Comparison of ENCODE assay signal across 1 cellular context in genomic region chr12:80216890-80217559, GRCh38.
A peak's percentile ranks its signal among the peaks of the same experiment; 100 is the strongest.
TF ChIP-seq lines count a peak whose summit lies in the region.

No MANE protein-coding gene starts in this region.

TF ChIP-seq in GM12878, 131 proteins besides CTCF, POLR2A, EP300 and RAD21 (continued from another document):
- TF ChIP-seq RELB (IDR thresholded peaks at IDR 0.05; ENCODE audit: low read depth) (no peak), NR2C2 (IDR thresholded peaks at IDR 0.05; ENCODE audit: borderline replicate concordance, control insufficient read depth, insufficient read length, low read depth) (no peak), MAX (IDR thresholded peaks at IDR 0.05; ENCODE audit: low read depth, low read length) (no peak), MTA2 (IDR thresholded peaks at IDR 0.05; ENCODE audit: low read depth) (no peak), IKZF2 (IDR thresholded peaks at IDR 0.05) (peak; percentile 27 to 34; a peak in 2 of 4 replicates), MEF2B (IDR thresholded peaks at IDR 0.05; ENCODE audit: partially characterized antibody, poor library complexity, severe bottlenecking) (no peak), SMC3 (IDR thresholded peaks at IDR 0.05; ENCODE audit: borderline replicate concordance, low read length) (no peak), CHD4 (IDR thresholded peaks at IDR 0.05) (no peak), RB1 (IDR thresholded peaks at IDR 0.05; ENCODE audit: borderline replicate concordance) (no peak), ZNF274 (IDR thresholded peaks at IDR 0.05; ENCODE audit: insufficient read depth, insufficient read length) (no peak), HDAC6 (IDR thresholded peaks at IDR 0.05; ENCODE audit: unreplicated experiment) (no peak), RUNX3 (IDR thresholded peaks at IDR 0.05; ENCODE audit: low read length) (peak; percentile 70), SPI1 (IDR thresholded peaks at IDR 0.05; ENCODE audit: borderline replicate concordance, insufficient read depth, low read depth, low read length) (0 out of 2 replicates have a peak, but pooled peaks have one; percentile 20), ASH2L (IDR thresholded peaks at IDR 0.05; ENCODE audit: borderline replicate concordance, low read depth) (no peak), TBL1XR1 (IDR thresholded peaks at IDR 0.05; ENCODE audit: low read depth, low read length) (no peak), NFXL1 (IDR thresholded peaks at IDR 0.05; ENCODE audit: borderline replicate concordance) (no peak), SIX5 (IDR thresholded peaks at IDR 0.05; ENCODE audit: low read depth, low read length, severe bottlenecking) (no peak), NFIC (IDR thresholded peaks at IDR 0.05; ENCODE audit: low read depth, low read length) (no peak), CREB1 (IDR thresholded peaks at IDR 0.05; ENCODE audit: low read depth) (no peak), NR2F1 (conservative IDR thresholded peaks at IDR 0.05) (no peak), CEBPZ (IDR thresholded peaks at IDR 0.05; ENCODE audit: low read depth, low read length) (no peak), NRF1 (conservative IDR thresholded peaks at IDR 0.05; ENCODE audit: low read depth, low read length) (no peak), TAF1 (IDR thresholded peaks at IDR 0.05; ENCODE audit: borderline replicate concordance, low read depth, low read length) (no peak), E2F8 (IDR thresholded peaks at IDR 0.05; ENCODE audit: low read depth, partially characterized antibody) (no peak), ESRRA (IDR thresholded peaks at IDR 0.05; ENCODE audit: low read length) (no peak), MEF2A (IDR thresholded peaks at IDR 0.05; ENCODE audit: insufficient read depth, low read depth, low read length) (0 out of 2 replicates have a peak, but pooled peaks have one; percentile 42), EZH2 (IDR thresholded peaks at IDR 0.05; ENCODE audit: borderline replicate concordance, control insufficient read depth, low read depth, low read length) (no peak)
